Comparison of ENCODE assay signal across 26 cellular contexts in genomic region chr16:78629173-78629572, GRCh38.
"Had no signal": no experiment of that assay in that cellular context is flagged by ENCODE, and none has a peak within 500 bp of the region (broad histone marks: within the 10 kb centered on the region; RNA-seq: fewer than 3 reads in every experiment).

No MANE protein-coding gene starts in this region.

- H3K9me3 ChIP-seq: adrenal gland, pancreas, right lobe of liver had no signal

- H3K4me1 Mint-ChIP-seq: activated CD4-positive, alpha-beta T cell treated with anti-CD3 and anti-CD28 coated beads for 36 hours; endodermal cell; WTC11 had no signal

- H3K27ac Mint-ChIP-seq: activated CD4-positive, alpha-beta T cell treated with anti-CD3 and anti-CD28 coated beads for 36 hours; activated naive CD4-positive, alpha-beta T cell treated with anti-CD3 and anti-CD28 coated beads, Interleukin-2, amount 50 U/mL, for 72 hours; activated T-helper 1 cell treated with anti-CD3 and anti-CD28 coated beads, Interleukin-12 subunit alpha, Interleukin-12 subunit beta, Interleukin-2, Interleukin-4 antibody, amounts not matched to agents 30 ng/mL and 10 ng/mL and 1 ng/mL, durations not matched to agents 14 hours and 24 hours and 36 hours; endodermal cell; stimulated activated memory B cell treated with anti-CD40 and anti-IgM and Interleukin-4, amounts not matched to agents 10 μg/mL and 1 μg/mL and 100 μg/mL, for 72 hours; T-helper 2 cell treated with Interferon-gamma antibody and Interleukin-4, amounts not matched to agents 5 μg/mL and 100 μg/mL, for 36 hours; WTC11 had no signal

- H3K36me3 ChIP-seq: adrenal gland, gastroesophageal sphincter, heart left ventricle, left lung, pancreas, right lobe of liver, spleen, tibial artery had no signal

- H3K4me3 Mint-ChIP-seq: activated CD4-positive, alpha-beta T cell treated with anti-CD3 and anti-CD28 coated beads for 36 hours; activated T-helper 1 cell treated with anti-CD3 and anti-CD28 coated beads, Interleukin-12 subunit alpha, Interleukin-12 subunit beta, Interleukin-2, Interleukin-4 antibody, amounts not matched to agents 30 ng/mL and 10 ng/mL and 1 ng/mL, durations not matched to agents 14 hours and 24 hours and 36 hours; endodermal cell; neural crest cell; stimulated activated memory B cell treated with anti-CD40 and anti-IgM and Interleukin-4, amounts not matched to agents 10 μg/mL and 1 μg/mL and 100 μg/mL, for 72 hours; T-helper 2 cell treated with Interferon-gamma antibody and Interleukin-4, amounts not matched to agents 5 μg/mL and 100 μg/mL, for 36 hours; WTC11 had no signal

- ATAC-seq: activated CD4-positive, alpha-beta T cell treated with anti-CD3 and anti-CD28 coated beads for 36 hours; activated naive CD4-positive, alpha-beta T cell treated with anti-CD3 and anti-CD28 coated beads, Interleukin-2, amount 50 U/mL, for 72 hours; gastroesophageal sphincter; heart left ventricle; left lung; pancreas; right lobe of liver; stimulated activated memory B cell treated with anti-CD40 and anti-IgM and Interleukin-4, amounts not matched to agents 10 μg/mL and 1 μg/mL and 100 μg/mL, for 72 hours; WTC11 had no signal

- H3K27me3 Mint-ChIP-seq: activated CD4-positive, alpha-beta T cell treated with anti-CD3 and anti-CD28 coated beads for 36 hours; stimulated activated memory B cell treated with anti-CD40 and anti-IgM and Interleukin-4, amounts not matched to agents 10 μg/mL and 1 μg/mL and 100 μg/mL, for 72 hours had no signal

- H3K27me3 ChIP-seq: adrenal gland, dorsolateral prefrontal cortex, gastroesophageal sphincter, heart left ventricle, left lung, pancreas, right lobe of liver, spleen, tibial artery had no signal

- DNase-seq: activated CD4-positive, alpha-beta T cell treated with anti-CD3 and anti-CD28 coated beads for 36 hours; activated CD4-positive, alpha-beta T cell treated with anti-CD3 and anti-CD28 coated beads, Interleukin-2, amount 50 U/mL, for 48 hours; activated gamma-delta T cell treated with Interleukin-2 at 50 U/mL for 16 hours; activated T-cell treated with anti-CD3 and anti-CD28 coated beads for 4 hours; adrenal gland; dorsolateral prefrontal cortex; endodermal cell; heart left ventricle; kidney; left lung; midbrain; pancreas; right lobe of liver; spleen; stimulated activated CD4-positive, alpha-beta T cell treated with anti-CD3 and anti-CD28 coated beads, Interleukin-4, amount 100 ng/mL, for 4 hours; substantia nigra; tibial artery had no signal

- H3K4me3 ChIP-seq: adrenal gland, dorsolateral prefrontal cortex, gastroesophageal sphincter, heart left ventricle, left lung, pancreas, right lobe of liver, spleen had no signal

- H3K27ac ChIP-seq: adrenal gland, dorsolateral prefrontal cortex, gastroesophageal sphincter, heart left ventricle, left lung, pancreas, right lobe of liver, spleen, tibial artery had no signal

- H3K4me1 ChIP-seq: adrenal gland, gastroesophageal sphincter, left lung, pancreas, right lobe of liver, spleen had no signal

- FAIRE-seq: colon, kidney, pancreas, TTC549 had no signal
